23 cellular contexts compared by ENCODE assay signal in the genomic region with DNA sequence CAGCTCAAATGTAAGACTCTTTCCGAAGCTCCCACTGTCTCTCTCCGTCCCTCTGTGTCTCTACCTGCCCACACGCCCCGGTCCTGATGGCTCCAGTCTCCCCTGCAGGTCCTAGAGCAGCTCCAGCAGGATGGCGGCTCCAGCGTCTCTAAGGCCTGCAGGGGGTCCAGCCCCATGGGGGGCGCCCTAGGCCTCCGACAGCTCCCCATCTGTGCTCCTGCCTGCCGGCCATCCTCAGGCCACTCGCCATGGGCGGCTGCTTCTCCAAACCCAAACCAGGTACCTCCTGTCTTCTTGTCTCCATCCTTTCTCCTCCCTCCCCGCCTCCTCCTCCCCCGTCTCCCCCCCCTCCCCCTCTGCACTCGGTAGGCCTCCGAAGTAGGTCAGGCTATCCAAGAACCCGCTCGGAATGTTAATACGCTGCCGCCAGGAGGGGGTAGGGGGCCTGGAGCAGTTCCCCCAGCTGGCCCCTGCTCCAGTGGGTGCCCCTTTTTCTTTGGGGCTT. TPM values are rescaled to one million over a fixed set of nuclear protein-coding genes. Genes with fewer than 3 reads are reported as not detected.
A peak's percentile ranks its signal among the peaks of the same experiment; 100 is the strongest.
DNase-seq lines count a peak whose midpoint lies in the region; ATAC-seq, FAIRE-seq and TF ChIP-seq lines count a peak whose summit lies in the region.
"Had no signal": no experiment of that assay in that cellular context is flagged by ENCODE, and none has a peak within 500 bp of the region (broad histone marks: within the 10 kb centered on the region; RNA-seq: fewer than 3 reads in every experiment).

No MANE protein-coding gene starts in this region.

- ATAC-seq in HepG2, result no peak
- ATAC-seq in right lobe of liver, result no peak
- ATAC-seq in GM18867 (IDR thresholded peaks at IDR 0.05; ENCODE audit: unreplicated experiment), result no peak
- ATAC-seq: HCT116; left colon; stimulated activated effector memory CD8-positive, alpha-beta T cell treated with anti-CD3 and anti-CD28 coated beads, Interleukin-12 subunit alpha, Interleukin-12 subunit beta, amount 100 ng/mL, for 72 hours had no signal

- TF ChIP-seq EP300 in HepG2 (IDR thresholded peaks at IDR 0.05; ENCODE audit: low read depth in 2 of 2, low read length in 2 of 2), result no peak
- no peak for TF ChIP-seq EP300 in HepG2 (CRISPR knock-in tag; IDR thresholded peaks at IDR 0.05; ENCODE audit: borderline replicate concordance)
- no peak for TF ChIP-seq EP300 in transverse colon (IDR thresholded peaks at IDR 0.05; ENCODE audit: low read depth)

- no peak overlapping the region for H2AFZ ChIP-seq in HepG2 (ENCODE audit: low read length)
- H2AFZ ChIP-seq in GM23248, result no peak overlapping the region

- H3K9me3 ChIP-seq in HepG2 (ENCODE audit: low read length) (no peaks in the 10 kb centered on the region), right lobe of liver (no peaks in the 10 kb centered on the region), transverse colon (no peaks in the 10 kb centered on the region), GM23248 (ENCODE audit: low read depth) (no peaks in the 10 kb centered on the region)
- H3K9me3 ChIP-seq: ascending aorta, MG63, uterus had no signal

- intact Hi-C loops in HepG2 (cut with micrococcal nuclease; ENCODE audit: unreplicated experiment), result loop anchor here (1.0 kb wide), 1 partner anchor 14 kb away; no protein-coding TSS in a partner anchor
- intact Hi-C loops in right lobe of liver (cut with DNase I), result no loop called here
- intact Hi-C loops in transverse colon (cut with DNase I; ENCODE audit: low total_unique reads), result no loop called here

- H3F3A ChIP-seq in GM23248 (ENCODE audit: insufficient read depth), result no peaks in the 10 kb centered on the region

- H3K9ac ChIP-seq in HepG2 (ENCODE audit: insufficient read depth, low read depth, low read length) (no peak overlapping the region), GM23248 (no peak overlapping the region)

- TF ChIP-seq CTCF in HepG2 (CRISPR knock-in tag; IDR thresholded peaks at IDR 0.05), result no peak
- no peak for TF ChIP-seq CTCF in right lobe of liver (IDR thresholded peaks at IDR 0.05)
- no peak for TF ChIP-seq CTCF in transverse colon (IDR thresholded peaks at IDR 0.05)

- H3K4me1 ChIP-seq in HepG2 (ENCODE audit: insufficient read depth, low read length), result peaks cover 49% of the 10 kb centered on the region
- peaks cover 0 to 5% (median 0%) of the 10 kb centered on the region in 4 donors for H3K4me1 ChIP-seq in right lobe of liver
- H3K4me1 ChIP-seq in transverse colon, result peaks cover 10 to 46% (median 44%) of the 10 kb centered on the region in 4 donors
- no peaks in the 10 kb centered on the region for H3K4me1 ChIP-seq in GM23248 (ENCODE audit: insufficient read depth)
- H3K4me1 ChIP-seq: uterus had no signal

- DNase-seq in HepG2 (ENCODE audit: low spot score), result no peak
- DNase-seq in right lobe of liver, result no peak
- peak; percentile 69 for DNase-seq in cerebellar cortex (ENCODE audit: low spot score)
- no peak for DNase-seq in transverse colon
- DNase-seq in GM23248, result no peak
- no peak for DNase-seq in activated CD4-positive, alpha-beta T cell treated with anti-CD3 and anti-CD28 coated beads for 48 hours
- DNase-seq: activated CD4-positive, alpha-beta T cell treated with anti-CD3 and anti-CD28 coated beads, Interleukin-2, amount 50 U/mL, for 1 hour; central memory CD4-positive, alpha-beta T cell; DMS79; mesenchymal stem cell; MG63; NCI-H146; stimulated activated CD4-positive, alpha-beta T cell treated with anti-CD3 and anti-CD28 coated beads, Interleukin-2, amount 100 ng/mL, for 48 hours; uterus had no signal

- H3K9me2 ChIP-seq in GM23248 (ENCODE audit: insufficient read depth), result no peaks in the 10 kb centered on the region

- H3K79me2 ChIP-seq in HepG2 (ENCODE audit: insufficient read depth, low read length), result peaks cover under 1% of the 10 kb centered on the region
- H3K79me2 ChIP-seq in GM23248 (ENCODE audit: insufficient read depth), result no peaks in the 10 kb centered on the region

- H3K27ac ChIP-seq in HepG2 (ENCODE audit: extremely low read length, insufficient read depth, low read length) (no peak overlapping the region), right lobe of liver (no peak overlapping the region), layer of hippocampus (ENCODE audit: low read depth, low read length) (peak overlapping the region; percentile 71), transverse colon (peak overlapping the region; percentile 84 to 94 (median 91)), GM23248 (no peak overlapping the region)
- H3K27ac ChIP-seq: ascending aorta, epithelial cell of prostate, uterus, VCaP had no signal

- in situ Hi-C loops in HepG2 (cut with HindIII; ENCODE audit: extremely low pct_ligation_motif_present, low pct_unique_long_range_greater_than_20kb), result no loop called here
- in situ Hi-C loops in transverse colon (cut with MboI; ENCODE audit: low pct_ligation_motif_present in 1 of 4, low pct_unique_long_range_greater_than_20kb in 1 of 4, low sequenced_read_pairs in 3 of 4), result loop anchor here in 1 of 4 donors (25.0 kb wide), 1 partner anchor 95 kb away; no protein-coding TSS in a partner anchor
- in situ Hi-C loops in GM23248 (cut with MboI), result no loop called here

- H3K4me3 ChIP-seq in HepG2 (replicated peaks in 1 of 3; ENCODE audit: insufficient read depth in 1 of 3, low read depth in 2 of 3, low read length in 3 of 3) (no peak overlapping the region), right lobe of liver (no peak overlapping the region), transverse colon (no peak overlapping the region), GM23248 (no peak overlapping the region)
- H3K4me3 ChIP-seq: ascending aorta, MG63, uterus had no signal

- H3K27me3 ChIP-seq in HepG2 (ENCODE audit: control insufficient read depth in 1 of 2, insufficient read depth in 2 of 2, low read length in 2 of 2) (no peaks in the 10 kb centered on the region), right lobe of liver (no peaks in the 10 kb centered on the region), layer of hippocampus (ENCODE audit: control insufficient read depth, insufficient read depth, low read length) (peaks cover 2% of the 10 kb centered on the region), transverse colon (peaks cover 14% of the 10 kb centered on the region), GM23248 (replicated peaks; ENCODE audit: insufficient read depth) (peaks cover 7% of the 10 kb centered on the region; the same call in 1 of the 2 replicates)
- H3K27me3 ChIP-seq: MG63 had no signal

- no peak for TF ChIP-seq RAD21 in HepG2 (CRISPR knock-in tag; IDR thresholded peaks at IDR 0.05)

- H3K36me3 ChIP-seq in HepG2 (replicated peaks in 1 of 2; ENCODE audit: control insufficient read depth in 1 of 2, insufficient read depth in 2 of 2, low read length in 2 of 2), result no peaks in the 10 kb centered on the region
- no peaks in the 10 kb centered on the region for H3K36me3 ChIP-seq in right lobe of liver
- H3K36me3 ChIP-seq in transverse colon, result no peaks in the 10 kb centered on the region
- H3K36me3 ChIP-seq in GM23248 (ENCODE audit: low read depth), result no peaks in the 10 kb centered on the region
- H3K36me3 ChIP-seq: ascending aorta, MG63, uterus had no signal

- H4K20me1 ChIP-seq in HepG2 (ENCODE audit: insufficient read depth, low read length) (no peaks in the 10 kb centered on the region), GM23248 (ENCODE audit: insufficient read depth) (no peaks in the 10 kb centered on the region)

- BruUV-seq in HepG2 (replicated peaks; lab: Mats Ljungman, UMichigan), result no TSS peak

- CTCF ChIA-PET in HepG2 (lab: Yijun Ruan, JAX; ENCODE audit: low intra/inter-chr PET ratio, low total read pairs), result no interaction called here

- TF ChIP-seq POLR2A in HepG2 (IDR thresholded peaks at IDR 0.05; ENCODE audit: insufficient read depth in 1 of 2, low read depth in 2 of 2, low read length in 2 of 2) (no peak), right lobe of liver (IDR thresholded peaks at IDR 0.05) (no peak), transverse colon (IDR thresholded peaks at IDR 0.05) (no peak)

- WGBS in HepG2 (ENCODE audit: low lambda C conversion rate), result 87% methylated on average over 13 of the region's 19 CpGs
- WGBS in right lobe of liver (ENCODE audit: insufficient coverage, low coverage, low lambda C conversion rate, missing lambda C conversion rate), result 61% methylated on average over 11 of the region's 19 CpGs
- 72% methylated on average over 19 of the region's 19 CpGs; no CpG with 5 or more reads in 1 of the 2 donors for WGBS in transverse colon (ENCODE audit: low coverage in 1 of 2), 2 donors
- WGBS in GM23248 (ENCODE audit: low coverage in 1 of 2, low lambda C conversion rate in 2 of 2, missing lambda C conversion rate in 2 of 2), 2 experiments, result 68 to 78% methylated on average over 14 to 19 of the region's 19 CpGs

- POLR2A ChIA-PET in HepG2 (lab: Yijun Ruan, JAX), result interaction anchor here (0.8 to 2.8 kb wide), 3 partner anchors 10 to 15 kb away, joined by 3 to 14 read pairs (median 3); a partner anchor contains a TSS

- no peak overlapping the region for H3K4me2 ChIP-seq in HepG2 (ENCODE audit: low read depth, low read length)
- H3K4me2 ChIP-seq in GM23248 (ENCODE audit: unreplicated experiment), result no peak overlapping the region

- FAIRE-seq in HepG2 (lab: Jason Lieb, UNC), result no peak
- FAIRE-seq: A204.1 had no signal

RNA-seq across cellular contexts. Expression of a gene that starts 0.7 kb away (rescaled TPM):
- 11.0 and 15.3 TPM in 2 replicates for total RNA-seq in HepG2 (2016; rRNA removed; fragmentation: Illumina TruSeq; extraction: Trizol)
- total RNA-seq in HepG2 (2016; cell fraction: cytosol; rRNA removed; fragmentation: Illumina TruSeq; extraction: Trizol; ENCODE audit: low read depth), result 11.0 and 11.3 TPM in 2 replicates
- total RNA-seq in HepG2 (2016; cell fraction: insoluble cytoplasmic fraction; rRNA removed; fragmentation: Illumina TruSeq; extraction: Trizol), result 8.7 and 17.7 TPM in 2 replicates
- total RNA-seq in HepG2 (2016; cell fraction: membrane; rRNA removed; fragmentation: Illumina TruSeq; extraction: Trizol), result 18.9 and 20.5 TPM in 2 replicates
- 17.3 and 19.2 TPM in 2 replicates for total RNA-seq in HepG2 (2016; cell fraction: nucleus; rRNA removed; fragmentation: Illumina TruSeq; extraction: Trizol)
- 9.0 and 12.0 TPM in 2 replicates for polyA plus RNA-seq in HepG2 (2011; rRNA removed)
- polyA plus RNA-seq in HepG2 (2011; cell fraction: cytosol; rRNA removed), result 9.9 and 12.9 TPM in 2 replicates
- polyA plus RNA-seq in HepG2 (2011; cell fraction: nucleus; rRNA removed), result 124 and 135 TPM in 2 replicates
- 9.3 and 10.2 TPM in 2 replicates for polyA plus RNA-seq in HepG2 (2012)
- 9.8 and 11.5 TPM in 2 replicates for polyA plus RNA-seq in HepG2 (2016; cell fraction: cytosol; fragmentation: Illumina TruSeq; extraction: Trizol; ENCODE audit: low read depth)
- 8.2 and 11.1 TPM in 2 replicates for polyA plus RNA-seq in HepG2 (2016; cell fraction: insoluble cytoplasmic fraction; fragmentation: Illumina TruSeq; extraction: Trizol; ENCODE audit: low read depth)
- 16.8 and 17.1 TPM in 2 replicates for polyA plus RNA-seq in HepG2 (2016; cell fraction: membrane; fragmentation: Illumina TruSeq; extraction: Trizol; ENCODE audit: low read depth)
- 45.0 and 47.7 TPM in 2 replicates for polyA plus RNA-seq in HepG2 (2016; cell fraction: nucleus; fragmentation: Illumina TruSeq; extraction: Trizol; ENCODE audit: insufficient read depth, low read depth)
- 0.07 and 13.9 TPM in 2 replicates for polyA minus RNA-seq in HepG2 (2011; rRNA and poly(A)+ RNA removed; ENCODE audit: low replicate concordance)
- polyA minus RNA-seq in HepG2 (2011; cell fraction: cytosol; rRNA and poly(A)+ RNA removed), result 6.5 and 6.6 TPM in 2 replicates
- 18.9 and 19.3 TPM in 2 replicates for polyA minus RNA-seq in HepG2 (2011; cell fraction: nucleus; rRNA and poly(A)+ RNA removed)
- total RNA-seq in right lobe of liver, result 1 to 10 TPM in 3 of 6 experiments, under 1 TPM in 3; 0.37 to 1.4 (median 1.0) TPM
- 100 to 1,000 TPM; 112 to 150 (median 126) TPM for total RNA-seq in transverse colon
- total RNA-seq in GM23248 (2014; rRNA removed; shearing (Covaris generic)), result 0.65 TPM in 1 of 2 replicates, not detected in the other
- 0.16 TPM in 1 of 2 replicates, not detected in the other for polyA plus RNA-seq in GM23248 (2016; fragmentation: Nextera tagmentation; extraction: Ambion mirVana)
- total RNA-seq: ascending aorta had no signal

RNA-seq across cellular contexts. Expression of a gene that starts 14.3 kb away (rescaled TPM):
- 12.0 and 22.4 TPM in 2 replicates for total RNA-seq in HepG2 (2016; rRNA removed; fragmentation: Illumina TruSeq; extraction: Trizol)
- total RNA-seq in HepG2 (2016; cell fraction: cytosol; rRNA removed; fragmentation: Illumina TruSeq; extraction: Trizol; ENCODE audit: low read depth), result 6.7 and 7.2 TPM in 2 replicates
- total RNA-seq in HepG2 (2016; cell fraction: insoluble cytoplasmic fraction; rRNA removed; fragmentation: Illumina TruSeq; extraction: Trizol), result 11.0 and 24.0 TPM in 2 replicates
- 7.2 and 7.5 TPM in 2 replicates for total RNA-seq in HepG2 (2016; cell fraction: membrane; rRNA removed; fragmentation: Illumina TruSeq; extraction: Trizol)
- total RNA-seq in HepG2 (2016; cell fraction: nucleus; rRNA removed; fragmentation: Illumina TruSeq; extraction: Trizol), result 24.0 and 31.5 TPM in 2 replicates
- polyA plus RNA-seq in HepG2 (2011; rRNA removed), result 21.8 and 36.0 TPM in 2 replicates
- polyA plus RNA-seq in HepG2 (2011; cell fraction: cytosol; rRNA removed), result 7.8 and 11.5 TPM in 2 replicates
- polyA plus RNA-seq in HepG2 (2011; cell fraction: nucleus; rRNA removed), result 218 and 255 TPM in 2 replicates
- polyA plus RNA-seq in HepG2 (2012), result 16.0 and 20.8 TPM in 2 replicates
- 1.7 and 1.9 TPM in 2 replicates for polyA plus RNA-seq in HepG2 (2016; cell fraction: cytosol; fragmentation: Illumina TruSeq; extraction: Trizol; ENCODE audit: low read depth)
- 10.7 and 13.3 TPM in 2 replicates for polyA plus RNA-seq in HepG2 (2016; cell fraction: insoluble cytoplasmic fraction; fragmentation: Illumina TruSeq; extraction: Trizol; ENCODE audit: low read depth)
- 3.5 and 4.4 TPM in 2 replicates for polyA plus RNA-seq in HepG2 (2016; cell fraction: membrane; fragmentation: Illumina TruSeq; extraction: Trizol; ENCODE audit: low read depth)
- 85.8 and 92.2 TPM in 2 replicates for polyA plus RNA-seq in HepG2 (2016; cell fraction: nucleus; fragmentation: Illumina TruSeq; extraction: Trizol; ENCODE audit: insufficient read depth, low read depth)
- 28.9 and 51.0 TPM in 2 replicates for polyA minus RNA-seq in HepG2 (2011; rRNA and poly(A)+ RNA removed; ENCODE audit: low replicate concordance)
- polyA minus RNA-seq in HepG2 (2011; cell fraction: cytosol; rRNA and poly(A)+ RNA removed), result 12.1 and 13.7 TPM in 2 replicates
- 71.7 and 79.9 TPM in 2 replicates for polyA minus RNA-seq in HepG2 (2011; cell fraction: nucleus; rRNA and poly(A)+ RNA removed)
- 10 to 100 TPM; 22.7 to 33.3 (median 27.0) TPM for total RNA-seq in right lobe of liver
- total RNA-seq in transverse colon, result 10 to 100 TPM; 40.2 to 90.5 (median 59.3) TPM
- total RNA-seq in GM23248 (2014; rRNA removed; shearing (Covaris generic)), result 71.5 and 80.1 TPM in 2 replicates
- 26.8 and 29.7 TPM in 2 replicates for polyA plus RNA-seq in GM23248 (2016; fragmentation: Nextera tagmentation; extraction: Ambion mirVana)

RNA-seq across cellular contexts. Expression of a gene that starts 34.2 kb away (rescaled TPM):
- total RNA-seq in HepG2 (2016; rRNA removed; fragmentation: Illumina TruSeq; extraction: Trizol) (20.4 and 25.5 TPM in 2 replicates), right lobe of liver (10 to 100 TPM in 5 of 6 experiments, 1 to 10 TPM in 1; 9.3 to 32.5 (median 15.6) TPM), transverse colon (10 to 100 TPM; 27.0 to 51.5 (median 32.7) TPM)
- 10.9 and 13.4 TPM in 2 replicates for total RNA-seq in HepG2 (2016; cell fraction: cytosol; rRNA removed; fragmentation: Illumina TruSeq; extraction: Trizol; ENCODE audit: low read depth)
- total RNA-seq in HepG2 (2016; cell fraction: insoluble cytoplasmic fraction; rRNA removed; fragmentation: Illumina TruSeq; extraction: Trizol), result 22.1 and 23.8 TPM in 2 replicates
- total RNA-seq in HepG2 (2016; cell fraction: membrane; rRNA removed; fragmentation: Illumina TruSeq; extraction: Trizol), result 19.2 and 23.3 TPM in 2 replicates
- total RNA-seq in HepG2 (2016; cell fraction: nucleus; rRNA removed; fragmentation: Illumina TruSeq; extraction: Trizol), result 18.4 and 19.1 TPM in 2 replicates
- polyA plus RNA-seq in HepG2 (2011; rRNA removed) (13.0 and 16.4 TPM in 2 replicates), GM23248 (2016; fragmentation: Nextera tagmentation; extraction: Ambion mirVana) (32.5 and 34.0 TPM in 2 replicates)
- 11.4 and 17.5 TPM in 2 replicates for polyA plus RNA-seq in HepG2 (2011; cell fraction: cytosol; rRNA removed)
- polyA plus RNA-seq in HepG2 (2011; cell fraction: nucleus; rRNA removed), result 53.1 and 55.7 TPM in 2 replicates
- 7.6 and 9.2 TPM in 2 replicates for polyA plus RNA-seq in HepG2 (2012)
- 11.6 and 14.4 TPM in 2 replicates for polyA plus RNA-seq in HepG2 (2016; cell fraction: cytosol; fragmentation: Illumina TruSeq; extraction: Trizol; ENCODE audit: low read depth)
- 22.2 and 26.6 TPM in 2 replicates for polyA plus RNA-seq in HepG2 (2016; cell fraction: insoluble cytoplasmic fraction; fragmentation: Illumina TruSeq; extraction: Trizol; ENCODE audit: low read depth)
- 17.6 and 24.0 TPM in 2 replicates for polyA plus RNA-seq in HepG2 (2016; cell fraction: membrane; fragmentation: Illumina TruSeq; extraction: Trizol; ENCODE audit: low read depth)
- polyA plus RNA-seq in HepG2 (2016; cell fraction: nucleus; fragmentation: Illumina TruSeq; extraction: Trizol; ENCODE audit: insufficient read depth, low read depth), result 42.7 and 46.0 TPM in 2 replicates
- 19.9 and 30.3 TPM in 2 replicates for polyA minus RNA-seq in HepG2 (2011; rRNA and poly(A)+ RNA removed; ENCODE audit: low replicate concordance)
- polyA minus RNA-seq in HepG2 (2011; cell fraction: cytosol; rRNA and poly(A)+ RNA removed), result 6.9 and 7.9 TPM in 2 replicates
- polyA minus RNA-seq in HepG2 (2011; cell fraction: nucleus; rRNA and poly(A)+ RNA removed), result 34.2 and 38.9 TPM in 2 replicates
- 19.5 and 27.5 TPM in 2 replicates for total RNA-seq in GM23248 (2014; rRNA removed; shearing (Covaris generic))

RNA-seq across cellular contexts. Expression of a gene that starts 47.2 kb away (rescaled TPM):
- 0.04 TPM in 1 of 2 replicates, not detected in the other for total RNA-seq in HepG2 (2016; rRNA removed; fragmentation: Illumina TruSeq; extraction: Trizol)
- not detected in 2 replicates for total RNA-seq in HepG2 (2016; cell fraction: cytosol; rRNA removed; fragmentation: Illumina TruSeq; extraction: Trizol; ENCODE audit: low read depth)
- not detected in 2 replicates for total RNA-seq in HepG2 (2016; cell fraction: insoluble cytoplasmic fraction; rRNA removed; fragmentation: Illumina TruSeq; extraction: Trizol)
- not detected in 2 replicates for total RNA-seq in HepG2 (2016; cell fraction: membrane; rRNA removed; fragmentation: Illumina TruSeq; extraction: Trizol)
- total RNA-seq in HepG2 (2016; cell fraction: nucleus; rRNA removed; fragmentation: Illumina TruSeq; extraction: Trizol), result not detected in 2 replicates
- 0.12 and 0.20 TPM in 2 replicates for polyA plus RNA-seq in HepG2 (2011; rRNA removed)
- polyA plus RNA-seq in HepG2 (2011; cell fraction: cytosol; rRNA removed), result 0.06 and 0.19 TPM in 2 replicates
- 0.66 and 1.2 TPM in 2 replicates for polyA plus RNA-seq in HepG2 (2011; cell fraction: nucleus; rRNA removed)
- 0.07 and 0.25 TPM in 2 replicates for polyA plus RNA-seq in HepG2 (2012)
- not detected in 2 replicates for polyA plus RNA-seq in HepG2 (2016; cell fraction: cytosol; fragmentation: Illumina TruSeq; extraction: Trizol; ENCODE audit: low read depth)
- polyA plus RNA-seq in HepG2 (2016; cell fraction: insoluble cytoplasmic fraction; fragmentation: Illumina TruSeq; extraction: Trizol; ENCODE audit: low read depth), result not detected in 2 replicates
- polyA plus RNA-seq in HepG2 (2016; cell fraction: membrane; fragmentation: Illumina TruSeq; extraction: Trizol; ENCODE audit: low read depth), result not detected in 2 replicates
- polyA plus RNA-seq in HepG2 (2016; cell fraction: nucleus; fragmentation: Illumina TruSeq; extraction: Trizol; ENCODE audit: insufficient read depth, low read depth), result not detected in 2 replicates
- 0.46 and 5.4 TPM in 2 replicates for polyA minus RNA-seq in HepG2 (2011; rRNA and poly(A)+ RNA removed; ENCODE audit: low replicate concordance)
- polyA minus RNA-seq in HepG2 (2011; cell fraction: cytosol; rRNA and poly(A)+ RNA removed), result not detected in 2 replicates
- polyA minus RNA-seq in HepG2 (2011; cell fraction: nucleus; rRNA and poly(A)+ RNA removed), result 0.50 TPM in 1 of 2 replicates, not detected in the other
- 1 to 10 TPM in 1 of 6 experiments, under 1 TPM in 4, not detected in 1; 0.09 to 1.4 (median 0.42) TPM for total RNA-seq in right lobe of liver
- total RNA-seq in transverse colon, result 1 to 10 TPM in 1 of 4 donors, under 1 TPM in 2, not detected in 1; 0.40 to 1.7 (median 0.82) TPM
- total RNA-seq in GM23248 (2014; rRNA removed; shearing (Covaris generic)), result 1.6 TPM in 2 replicates
- polyA plus RNA-seq in GM23248 (2016; fragmentation: Nextera tagmentation; extraction: Ambion mirVana), result 2.2 and 2.4 TPM in 2 replicates
- total RNA-seq: ascending aorta had no signal

RNA-seq across cellular contexts. Expression of a gene that starts 50.5 kb away (rescaled TPM):
- 60.6 and 75.5 TPM in 2 replicates for total RNA-seq in HepG2 (2016; rRNA removed; fragmentation: Illumina TruSeq; extraction: Trizol)
- total RNA-seq in HepG2 (2016; cell fraction: cytosol; rRNA removed; fragmentation: Illumina TruSeq; extraction: Trizol; ENCODE audit: low read depth), result 31.3 and 33.5 TPM in 2 replicates
- total RNA-seq in HepG2 (2016; cell fraction: insoluble cytoplasmic fraction; rRNA removed; fragmentation: Illumina TruSeq; extraction: Trizol), result 61.8 and 67.5 TPM in 2 replicates
- total RNA-seq in HepG2 (2016; cell fraction: membrane; rRNA removed; fragmentation: Illumina TruSeq; extraction: Trizol), result 27.3 and 27.5 TPM in 2 replicates
- 33.6 and 40.5 TPM in 2 replicates for total RNA-seq in HepG2 (2016; cell fraction: nucleus; rRNA removed; fragmentation: Illumina TruSeq; extraction: Trizol)
- polyA plus RNA-seq in HepG2 (2011; rRNA removed), result 35.0 and 37.4 TPM in 2 replicates
- 27.9 and 33.2 TPM in 2 replicates for polyA plus RNA-seq in HepG2 (2011; cell fraction: cytosol; rRNA removed)
- 28.4 and 33.0 TPM in 2 replicates for polyA plus RNA-seq in HepG2 (2011; cell fraction: nucleus; rRNA removed)
- polyA plus RNA-seq in HepG2 (2012), result 35.2 and 35.3 TPM in 2 replicates
- polyA plus RNA-seq in HepG2 (2016; cell fraction: cytosol; fragmentation: Illumina TruSeq; extraction: Trizol; ENCODE audit: low read depth), result 1.8 and 2.0 TPM in 2 replicates
- polyA plus RNA-seq in HepG2 (2016; cell fraction: insoluble cytoplasmic fraction; fragmentation: Illumina TruSeq; extraction: Trizol; ENCODE audit: low read depth), result 51.7 and 54.5 TPM in 2 replicates
- polyA plus RNA-seq in HepG2 (2016; cell fraction: membrane; fragmentation: Illumina TruSeq; extraction: Trizol; ENCODE audit: low read depth), result 8.2 and 8.3 TPM in 2 replicates
- polyA plus RNA-seq in HepG2 (2016; cell fraction: nucleus; fragmentation: Illumina TruSeq; extraction: Trizol; ENCODE audit: insufficient read depth, low read depth), result 43.1 and 45.5 TPM in 2 replicates
- polyA minus RNA-seq in HepG2 (2011; rRNA and poly(A)+ RNA removed; ENCODE audit: low replicate concordance), result 24.4 and 79.1 TPM in 2 replicates
- polyA minus RNA-seq in HepG2 (2011; cell fraction: cytosol; rRNA and poly(A)+ RNA removed), result 48.4 and 52.7 TPM in 2 replicates
- polyA minus RNA-seq in HepG2 (2011; cell fraction: nucleus; rRNA and poly(A)+ RNA removed), result 20.6 and 30.0 TPM in 2 replicates
- total RNA-seq in right lobe of liver, result 10 to 100 TPM; 27.5 to 53.1 (median 35.2) TPM
- 10 to 100 TPM; 37.0 to 56.7 (median 48.6) TPM for total RNA-seq in transverse colon
- 39.8 and 42.5 TPM in 2 replicates for total RNA-seq in GM23248 (2014; rRNA removed; shearing (Covaris generic))
- 26.7 and 27.1 TPM in 2 replicates for polyA plus RNA-seq in GM23248 (2016; fragmentation: Nextera tagmentation; extraction: Ambion mirVana)

Comparison
In these comparisons a context has a peak if more than half of its experiments do, and no peak if none do; other contexts are left out.
1. H3K27ac ChIP-seq: peak in layer of hippocampus (single experiment) and transverse colon (4 of 4); none in HepG2 (single experiment), right lobe of liver (0 of 3) and GM23248 (single experiment).